Comparison of ENCODE assay signal across 20 cellular contexts in the genomic region with DNA sequence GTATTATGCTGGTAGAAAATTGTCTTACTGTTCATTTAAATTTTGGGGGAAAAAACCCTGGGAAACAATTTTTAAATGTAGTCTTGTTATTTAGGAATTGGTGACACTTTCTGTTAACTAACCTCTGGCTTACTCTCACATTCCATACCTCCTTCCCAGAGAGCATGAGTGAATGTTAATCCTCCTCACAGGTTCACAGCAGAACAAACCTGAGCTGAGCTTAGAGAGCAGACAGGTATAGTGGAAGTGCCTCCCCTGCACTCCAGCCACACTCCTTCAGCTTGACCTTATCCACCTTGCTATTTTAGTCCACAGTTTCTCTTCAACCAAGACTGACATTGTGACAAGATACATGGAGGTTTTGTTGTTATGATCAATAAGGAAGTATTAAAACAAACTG.
A peak's percentile ranks its signal among the peaks of the same experiment; 100 is the strongest.
DNase-seq lines count a peak whose midpoint lies in the region; ATAC-seq and TF ChIP-seq lines count a peak whose summit lies in the region.
"Had no signal": no experiment of that assay in that cellular context is flagged by ENCODE, and none has a peak within 500 bp of the region (broad histone marks: within the 10 kb centered on the region; RNA-seq: fewer than 3 reads in every experiment).

No MANE protein-coding gene starts in this region.

- no peaks in the 10 kb centered on the region for H3K36me3 ChIP-seq in endodermal cell (ENCODE audit: control insufficient read depth, insufficient read depth, low read length)

- peaks cover 24% of the 10 kb centered on the region for H3K4me1 Mint-ChIP-seq in endodermal cell
- H3K4me1 Mint-ChIP-seq in effector memory CD8-positive, alpha-beta T cell (ENCODE audit: low read depth in 2 of 2): no peaks in the 10 kb centered on the region
- H3K4me1 Mint-ChIP-seq: B cell, CD14-positive monocyte had no signal

- no peak overlapping the region for H3K9ac ChIP-seq in endodermal cell (ENCODE audit: extremely low read depth, low read length, poor library complexity, severe bottlenecking)
- H3K9ac ChIP-seq: GM23248 had no signal

- H3K27me3 Mint-ChIP-seq in endodermal cell (ENCODE audit: insufficient read depth): no peaks in the 10 kb centered on the region
- H3K27me3 Mint-ChIP-seq in effector memory CD8-positive, alpha-beta T cell: no peaks in the 10 kb centered on the region
- H3K27me3 Mint-ChIP-seq: B cell had no signal

- H3K27ac ChIP-seq in endodermal cell (ENCODE audit: low read depth, low read length): no peak overlapping the region
- H3K27ac ChIP-seq: A549, GM23248 had no signal

- H3K36me3 Mint-ChIP-seq in endodermal cell (ENCODE audit: low read depth): no peaks in the 10 kb centered on the region
- no peaks in the 10 kb centered on the region for H3K36me3 Mint-ChIP-seq in effector memory CD8-positive, alpha-beta T cell (ENCODE audit: insufficient read depth)
- H3K36me3 Mint-ChIP-seq: CD14-positive monocyte had no signal

- no peak for ATAC-seq in GM19023 (IDR thresholded peaks at IDR 0.05; ENCODE audit: unreplicated experiment)
- ATAC-seq in effector memory CD8-positive, alpha-beta T cell (replicated peaks): no peak
- ATAC-seq: A549, PC-3 had no signal

- no peaks in the 10 kb centered on the region for H3K9me3 Mint-ChIP-seq in endodermal cell
- no peaks in the 10 kb centered on the region for H3K9me3 Mint-ChIP-seq in effector memory CD8-positive, alpha-beta T cell
- H3K9me3 Mint-ChIP-seq: CD14-positive monocyte had no signal

- peaks cover 4% of the 10 kb centered on the region for H3K4me1 ChIP-seq in endodermal cell (ENCODE audit: control insufficient read depth, insufficient read depth, low read length)
- H3K4me1 ChIP-seq: A549 had no signal

- no peak overlapping the region for H3K4me3 ChIP-seq in endodermal cell (ENCODE audit: low read length)
- H3K4me3 ChIP-seq: A549, GM23248 had no signal

- TF ChIP-seq CTCF in endodermal cell (conservative IDR thresholded peaks at IDR 0.05): no peak

- H3K27ac Mint-ChIP-seq in endodermal cell: peak overlapping the region; percentile 48
- no peak overlapping the region for H3K27ac Mint-ChIP-seq in effector memory CD8-positive, alpha-beta T cell
- H3K27ac Mint-ChIP-seq: B cell, CD14-positive monocyte had no signal

- no peak overlapping the region for H3K4me3 Mint-ChIP-seq in endodermal cell
- H3K4me3 Mint-ChIP-seq in effector memory CD8-positive, alpha-beta T cell: no peak overlapping the region
- H3K4me3 Mint-ChIP-seq: B cell, CD14-positive monocyte had no signal

- peak; percentile 6 for DNase-seq in NCI-H82 (lab: John Stamatoyannopoulos, UW)
- DNase-seq in NCI-H82 treated with DMSO at 0.1 percent for 48 hours (lab: John Stamatoyannopoulos, UW; ENCODE audit: unreplicated experiment): no peak
- DNase-seq in NCI-H69 (lab: John Stamatoyannopoulos, UW): peak; percentile 44
- DNase-seq in endodermal cell: peak; percentile 60
- DNase-seq in NCI-H128 (lab: John Stamatoyannopoulos, UW; ENCODE audit: unreplicated experiment): no peak
- DNase-seq in effector memory CD8-positive, alpha-beta T cell: no peak
- DNase-seq: DMS79 treated with DMSO at 0.1 percent for 48 hours, GM23248, KG1, NCI-H1092 treated with DMSO at 0.1 percent for 48 hours, NCI-H2107, NCI-H226, NCI-H526, PC-3, Right ventricle myocardium superior, T-helper 9 cell had no signal

- no peaks in the 10 kb centered on the region for H3K9me3 ChIP-seq in endodermal cell (ENCODE audit: control insufficient read depth, low read length)
- H3K9me3 ChIP-seq: A549 had no signal

- H3K27me3 ChIP-seq in endodermal cell (ENCODE audit: control insufficient read depth, insufficient read depth, low read length, poor library complexity, severe bottlenecking): no peaks in the 10 kb centered on the region

Comparison
In these comparisons a context has a peak if more than half of its experiments do, and no peak if none do; other contexts are left out.
1. DNase-seq: peak in NCI-H82 (single experiment), NCI-H69 (single experiment) and endodermal cell (single experiment); none in NCI-H82 treated with DMSO at 0.1 percent for 48 hours (single experiment), NCI-H128 (single experiment) and effector memory CD8-positive, alpha-beta T cell (0 of 3).